34 cellular contexts compared by ENCODE assay signal in genomic region chr1:11065796-11066195, GRCh38. TPM values are rescaled to one million over a fixed set of nuclear protein-coding genes. Genes with fewer than 3 reads are reported as not detected.
"Had no signal": no experiment of that assay in that cellular context is flagged by ENCODE, and none has a peak within 500 bp of the region (broad histone marks: within the 10 kb centered on the region; RNA-seq: fewer than 3 reads in every experiment).

No MANE protein-coding gene starts in this region.

- DNase-seq: activated B cell treated with CpG ODN at 0.5 μM for 24 hours; activated CD4-positive, alpha-beta T cell treated with anti-CD3 and anti-CD28 coated beads for 48 hours; activated CD4-positive, alpha-beta T cell treated with anti-CD3 and anti-CD28 coated beads, Interleukin-2, amount 50 U/mL, for 1 hour; activated CD4-positive, alpha-beta T cell treated with anti-CD3 and anti-CD28 coated beads, Interleukin-2, amount 50 U/mL, for 48 hours; activated CD8-positive, alpha-beta memory T cell treated with anti-CD3 and anti-CD28 coated beads, Interleukin-2, amount 10 ng/mL, durations not matched to agents 7 days and 5 days; activated CD8-positive, alpha-beta memory T cell treated with anti-CD3 and anti-CD28 coated beads, Interleukin-2, amount 50 U/mL, for 4 hours; activated CD8-positive, alpha-beta T cell treated with anti-CD3 and anti-CD28 coated beads for 36 hours; activated naive CD4-positive, alpha-beta T cell; activated naive CD4-positive, alpha-beta T cell treated with anti-CD3 and anti-CD28 coated beads, Interleukin-2, amount 10 ng/mL, durations not matched to agents 7 days and 5 days; activated naive CD8-positive, alpha-beta T cell treated with anti-CD3 and anti-CD28 coated beads, Interleukin-2, amount 50 U/mL, for 24 hours; activated T-cell treated with anti-CD3 and anti-CD28 coated beads for 4 hours; activated T-cell treated with anti-CD3 and anti-CD28 coated beads, Interleukin-2, amount 50 U/mL, for 24 hours; activated T-cell treated with anti-CD3 and anti-CD28 coated beads, Interleukin-2, amount 50 U/mL, for 72 hours; amygdala; body of pancreas; caudate nucleus; cortex of kidney; dermis blood vessel endothelial cell; effector CD4-positive, alpha-beta T cell; effector memory CD8-positive, alpha-beta T cell; erythroblast; foreskin keratinocyte; gastrocnemius medialis; glutamatergic neuron; heart left ventricle; T-helper 2 cell had no signal

- H3K4me1 ChIP-seq: foreskin keratinocyte had no signal

- ATAC-seq: activated CD4-positive, CD25-positive, alpha-beta regulatory T cell treated with anti-CD3 and anti-CD28 coated beads, Interleukin-2, amount 50 U/mL, for 24 hours; activated CD8-positive, alpha-beta memory T cell treated with anti-CD3 and anti-CD28 coated beads, Interleukin-2, amount 10 ng/mL, durations not matched to agents 7 days and 5 days; activated CD8-positive, alpha-beta T cell treated with anti-CD3 and anti-CD28 coated beads for 36 hours; activated naive CD4-positive, alpha-beta T cell treated with anti-CD3 and anti-CD28 coated beads, Interleukin-2, amount 50 U/mL, for 72 hours; activated naive CD8-positive, alpha-beta T cell treated with anti-CD3 and anti-CD28 coated beads, Interleukin-2, amount 50 U/mL, for 24 hours; activated T-cell treated with anti-CD3 and anti-CD28 coated beads, Interleukin-2, amount 50 U/mL, for 72 hours; body of pancreas; effector memory CD8-positive, alpha-beta T cell; foreskin keratinocyte; gastrocnemius medialis; heart left ventricle had no signal

- H3K4me3 Mint-ChIP-seq: activated B cell treated with CpG ODN at 0.5 μM for 24 hours; activated CD8-positive, alpha-beta memory T cell treated with anti-CD3 and anti-CD28 coated beads, Interleukin-2, amount 10 ng/mL, durations not matched to agents 7 days and 5 days; activated CD8-positive, alpha-beta T cell treated with anti-CD3 and anti-CD28 coated beads for 36 hours; activated naive CD4-positive, alpha-beta T cell treated with anti-CD3 and anti-CD28 coated beads, Interleukin-2, amount 10 ng/mL, durations not matched to agents 7 days and 5 days; activated naive CD8-positive, alpha-beta T cell treated with anti-CD3 and anti-CD28 coated beads, Interleukin-2, amount 50 U/mL, for 24 hours; activated T-cell treated with anti-CD3 and anti-CD28 coated beads, Interleukin-2, amount 50 U/mL, for 24 hours; activated T-cell treated with anti-CD3 and anti-CD28 coated beads, Interleukin-2, amount 50 U/mL, for 72 hours; effector memory CD8-positive, alpha-beta T cell had no signal

- H3K9me3 Mint-ChIP-seq: activated B cell treated with CpG ODN at 0.5 μM for 24 hours; activated CD8-positive, alpha-beta T cell treated with anti-CD3 and anti-CD28 coated beads for 36 hours; activated naive CD4-positive, alpha-beta T cell treated with anti-CD3 and anti-CD28 coated beads, Interleukin-2, amount 10 ng/mL, durations not matched to agents 7 days and 5 days; activated naive CD4-positive, alpha-beta T cell treated with anti-CD3 and anti-CD28 coated beads, Interleukin-2, amount 50 U/mL, for 72 hours; activated naive CD8-positive, alpha-beta T cell treated with anti-CD3 and anti-CD28 coated beads, Interleukin-2, amount 50 U/mL, for 24 hours; activated T-cell treated with anti-CD3 and anti-CD28 coated beads, Interleukin-2, amount 50 U/mL, for 24 hours; activated T-cell treated with anti-CD3 and anti-CD28 coated beads, Interleukin-2, amount 50 U/mL, for 72 hours; effector memory CD8-positive, alpha-beta T cell had no signal

- H3K27ac Mint-ChIP-seq: activated B cell treated with CpG ODN at 0.5 μM for 24 hours; activated CD8-positive, alpha-beta memory T cell treated with anti-CD3 and anti-CD28 coated beads, Interleukin-2, amount 10 ng/mL, durations not matched to agents 7 days and 5 days; activated CD8-positive, alpha-beta T cell treated with anti-CD3 and anti-CD28 coated beads for 36 hours; activated naive CD4-positive, alpha-beta T cell treated with anti-CD3 and anti-CD28 coated beads, Interleukin-2, amount 10 ng/mL, durations not matched to agents 7 days and 5 days; activated naive CD4-positive, alpha-beta T cell treated with anti-CD3 and anti-CD28 coated beads, Interleukin-2, amount 50 U/mL, for 72 hours; activated T-cell treated with anti-CD3 and anti-CD28 coated beads, Interleukin-2, amount 50 U/mL, for 72 hours; effector memory CD8-positive, alpha-beta T cell had no signal

- H3K9me3 ChIP-seq: adrenal gland, body of pancreas, esophagus muscularis mucosa, gastrocnemius medialis had no signal

- FAIRE-seq: colon had no signal

- H3K27me3 ChIP-seq: adrenal gland, body of pancreas, esophagus muscularis mucosa, foreskin keratinocyte, gastrocnemius medialis, heart left ventricle had no signal

- H3K27ac ChIP-seq: adrenal gland, body of pancreas, esophagus muscularis mucosa, foreskin keratinocyte, gastrocnemius medialis, heart left ventricle, VCaP had no signal

- H3K27me3 Mint-ChIP-seq: activated B cell treated with CpG ODN at 0.5 μM for 24 hours; activated CD8-positive, alpha-beta memory T cell treated with anti-CD3 and anti-CD28 coated beads, Interleukin-2, amount 10 ng/mL, durations not matched to agents 7 days and 5 days; activated CD8-positive, alpha-beta T cell treated with anti-CD3 and anti-CD28 coated beads for 36 hours; activated naive CD4-positive, alpha-beta T cell treated with anti-CD3 and anti-CD28 coated beads, Interleukin-2, amount 10 ng/mL, durations not matched to agents 7 days and 5 days; activated naive CD8-positive, alpha-beta T cell treated with anti-CD3 and anti-CD28 coated beads, Interleukin-2, amount 50 U/mL, for 24 hours; activated T-cell treated with anti-CD3 and anti-CD28 coated beads, Interleukin-2, amount 50 U/mL, for 24 hours; effector memory CD8-positive, alpha-beta T cell had no signal

- H3K4me3 ChIP-seq: adrenal gland, body of pancreas, esophagus muscularis mucosa, gastrocnemius medialis, heart left ventricle had no signal

RNA-seq across cellular contexts. Expression of gene MASP2, which starts 18.8 kb away (rescaled TPM):
- total RNA-seq: activated B cell treated with CpG ODN at 0.5 μM for 24 hours; activated CD8-positive, alpha-beta memory T cell treated with anti-CD3 and anti-CD28 coated beads, Interleukin-2, amount 10 ng/mL, durations not matched to agents 7 days and 5 days; activated CD8-positive, alpha-beta T cell treated with anti-CD3 and anti-CD28 coated beads for 36 hours; adrenal gland; aorta; body of pancreas; chondrocyte; dermis blood vessel endothelial cell; esophagus muscularis mucosa; heart left ventricle had no signal
- polyA plus RNA-seq: heart left ventricle had no signal
